Comparison of ENCODE assay signal across 1 cellular context in the genomic region with DNA sequence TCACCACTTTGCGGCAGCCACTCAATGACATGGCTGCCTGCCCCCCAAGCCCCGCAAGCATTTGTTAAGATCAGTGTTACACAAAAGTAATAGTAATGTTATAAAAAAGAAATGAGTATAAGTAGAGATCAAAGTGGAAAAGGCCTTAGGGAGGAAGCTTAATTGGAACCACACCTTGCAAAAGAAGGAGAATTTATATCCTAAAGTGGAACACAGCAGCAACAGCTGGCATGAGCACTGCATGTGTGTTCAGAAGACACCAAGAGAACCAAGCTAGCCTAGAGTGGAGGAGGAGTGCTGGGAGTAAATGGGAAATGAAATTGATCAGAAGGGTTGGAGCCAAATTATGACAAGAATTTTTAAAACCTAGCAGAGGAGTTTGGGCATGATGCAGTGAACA.
TF ChIP-seq lines count a peak whose summit lies in the region.

No MANE protein-coding gene starts in this region.

TF ChIP-seq in IMR-90, 13 proteins besides CTCF, POLR2A, EP300 and RAD21 (continued from another document):
- TF ChIP-seq, protein P1, sequence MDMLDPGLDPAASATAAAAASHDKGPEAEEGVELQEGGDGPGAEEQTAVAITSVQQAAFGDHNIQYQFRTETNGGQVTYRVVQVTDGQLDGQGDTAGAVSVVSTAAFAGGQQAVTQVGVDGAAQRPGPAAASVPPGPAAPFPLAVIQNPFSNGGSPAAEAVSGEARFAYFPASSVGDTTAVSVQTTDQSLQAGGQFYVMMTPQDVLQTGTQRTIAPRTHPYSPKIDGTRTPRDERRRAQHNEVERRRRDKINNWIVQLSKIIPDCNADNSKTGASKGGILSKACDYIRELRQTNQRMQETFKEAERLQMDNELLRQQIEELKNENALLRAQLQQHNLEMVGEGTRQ (IDR thresholded peaks at IDR 0.05; ENCODE audit: low read depth, low read length) = no peak
- no peak for TF ChIP-seq RFX5 (IDR thresholded peaks at IDR 0.05; ENCODE audit: low read depth, low read length)
- no peak for TF ChIP-seq CHD1 (IDR thresholded peaks at IDR 0.05; ENCODE audit: low read depth, low read length)
TF ChIP-seq in IMR-90: peak in this region for 0.
